8 cellular contexts compared by ENCODE assay signal in genomic region chr20:34872604-34873224, GRCh38. TPM values are rescaled to one million over a fixed set of nuclear protein-coding genes. Genes with fewer than 3 reads are reported as not detected.
DNase-seq lines count a peak whose midpoint lies in the region; ATAC-seq, FAIRE-seq and TF ChIP-seq lines count a peak whose summit lies in the region.

Gene GGT7, minus strand, starts transcription at chr20:34872856. Its CDS starts 41 bp downstream, at chr20:34872815.

- H3K27ac ChIP-seq in A549 (peak within 1 kb of the TSS; percentile 79 to 90), Peyer's patch (peak within 1 kb of the TSS; percentile 50 to 69 (median 56))
- H3K27ac ChIP-seq in naive thymus-derived CD4-positive, alpha-beta T cell (ENCODE audit: low read depth, low read length), result peak within 1 kb of the TSS; percentile 72

- H3K4me1 ChIP-seq in A549 (peaks cover 19% of the 10 kb centered on the region), Peyer's patch (peaks cover 0 to 36% (median 6%) of the 10 kb centered on the region in 4 donors)
- H3K4me1 ChIP-seq in naive thymus-derived CD4-positive, alpha-beta T cell (ENCODE audit: control insufficient read depth in 2 of 2, insufficient read depth in 2 of 2, low read length in 2 of 2), result peaks cover 35 to 49% of the 10 kb centered on the region in 2 donors

- peak within 1 kb of the TSS; percentile 70 to 95 (median 86) for H3K27ac Mint-ChIP-seq in naive thymus-derived CD4-positive, alpha-beta T cell
- H3K27ac Mint-ChIP-seq in stimulated activated effector memory CD8-positive, alpha-beta T cell treated with anti-CD3 and anti-CD28 coated beads, Interleukin-12 subunit alpha, Interleukin-12 subunit beta, amount 100 ng/mL, for 72 hours, result peak within 1 kb of the TSS; percentile 55

- in situ Hi-C loops in KBM-7 (cut with MboI; ENCODE audit: low pct_unique_long_range_greater_than_20kb, low sequenced_read_pairs), result no loop called here

- H3K4me3 ChIP-seq in A549 (peak within 1 kb of the TSS; percentile 75), Peyer's patch (peak within 1 kb of the TSS; percentile 63 to 85 (median 66)), fibroblast of mammary gland (ENCODE audit: control insufficient read depth, low read depth, low read length) (peak within 1 kb of the TSS; percentile 66)
- H3K4me3 ChIP-seq in naive thymus-derived CD4-positive, alpha-beta T cell (ENCODE audit: low read length), result peak within 1 kb of the TSS; percentile 90

- H3K4me1 Mint-ChIP-seq in naive thymus-derived CD4-positive, alpha-beta T cell, result peaks cover 52 to 82% (median 70%) of the 10 kb centered on the region in 7 donors
- peaks cover 56% of the 10 kb centered on the region for H3K4me1 Mint-ChIP-seq in stimulated activated effector memory CD8-positive, alpha-beta T cell treated with anti-CD3 and anti-CD28 coated beads, Interleukin-12 subunit alpha, Interleukin-12 subunit beta, amount 100 ng/mL, for 72 hours

- no peaks in the 10 kb centered on the region for H3K27me3 Mint-ChIP-seq in naive thymus-derived CD4-positive, alpha-beta T cell

- TF ChIP-seq POLR2A in A549 (IDR thresholded peaks at IDR 0.05; ENCODE audit: low read length) (peak; percentile 54), Peyer's patch (IDR thresholded peaks at IDR 0.05) (peak in 1 of 2 donors; percentile 53)

- DNase-seq in A549 (ENCODE audit: low read depth in 1 of 2, low spot score in 1 of 2) (peak; percentile 72 to 86), KBM-7 (peak; percentile 70), Peyer's patch (peak; percentile 83 to 94 (median 91)), fibroblast of mammary gland (ENCODE audit: low read depth) (peak; percentile 56)
- DNase-seq in activated T-helper 1 cell treated with anti-CD3 and anti-CD28 coated beads, Interleukin-2, amount 50 U/mL, for 16 hours (ENCODE audit: low read depth in 1 of 2, low spot score in 1 of 2), result peak; percentile 80 to 84
- peak; percentile 78 to 92 (median 85) for DNase-seq in naive thymus-derived CD4-positive, alpha-beta T cell
- peak; percentile 85 to 89 for DNase-seq in stimulated activated effector memory CD8-positive, alpha-beta T cell treated with anti-CD3 and anti-CD28 coated beads, Interleukin-12 subunit alpha, Interleukin-12 subunit beta, amount 100 ng/mL, for 72 hours (ENCODE audit: low spot score in 2 of 2)

- no peaks in the 10 kb centered on the region for H3K27me3 ChIP-seq in Peyer's patch
- no peaks in the 10 kb centered on the region for H3K27me3 ChIP-seq in naive thymus-derived CD4-positive, alpha-beta T cell (ENCODE audit: control insufficient read depth in 2 of 2, insufficient read depth in 2 of 2, low read length in 2 of 2)

- H3K4me2 ChIP-seq in A549, result peak within 1 kb of the TSS; percentile 91

- TF ChIP-seq CTCF in A549 (IDR thresholded peaks at IDR 0.05) (peak; percentile 79), Peyer's patch (IDR thresholded peaks at IDR 0.05) (peak in 5 of 6 experiments; percentile 68 to 86 (median 72)), fibroblast of mammary gland (conservative IDR thresholded peaks at IDR 0.05; ENCODE audit: control insufficient read depth, insufficient read depth, low read depth, low read length) (peak; percentile 37)

- peaks cover 0 to 1% (median 0%) of the 10 kb centered on the region in 11 donors for H3K9me3 Mint-ChIP-seq in naive thymus-derived CD4-positive, alpha-beta T cell
- H3K9me3 Mint-ChIP-seq in stimulated activated effector memory CD8-positive, alpha-beta T cell treated with anti-CD3 and anti-CD28 coated beads, Interleukin-12 subunit alpha, Interleukin-12 subunit beta, amount 100 ng/mL, for 72 hours, result no peaks in the 10 kb centered on the region

- ATAC-seq in A549, result peak; percentile 66 to 80
- peak; percentile 49 for ATAC-seq in GM18907 (IDR thresholded peaks at IDR 0.05; ENCODE audit: unreplicated experiment)
- ATAC-seq in naive thymus-derived CD4-positive, alpha-beta T cell, result peak; percentile 66
- ATAC-seq in stimulated activated effector memory CD8-positive, alpha-beta T cell treated with anti-CD3 and anti-CD28 coated beads, Interleukin-12 subunit alpha, Interleukin-12 subunit beta, amount 100 ng/mL, for 72 hours, result peak; percentile 80

- WGBS in A549 (ENCODE audit: missing lambda C conversion rate), result 3% methylated on average over 30 of the region's 52 CpGs

- peak; percentile 40 to 62 for TF ChIP-seq RAD21 in A549 (conservative IDR thresholded peaks at IDR 0.05 in 1 of 2, IDR thresholded peaks at IDR 0.05 in 1 of 2)

- peak within 1 kb of the TSS; percentile 86 to 97 (median 89) for H3K4me3 Mint-ChIP-seq in naive thymus-derived CD4-positive, alpha-beta T cell
- H3K4me3 Mint-ChIP-seq in stimulated activated effector memory CD8-positive, alpha-beta T cell treated with anti-CD3 and anti-CD28 coated beads, Interleukin-12 subunit alpha, Interleukin-12 subunit beta, amount 100 ng/mL, for 72 hours, result peak within 1 kb of the TSS; percentile 74

- H3K9me3 ChIP-seq in A549 (no peaks in the 10 kb centered on the region), Peyer's patch (no peaks in the 10 kb centered on the region)
- H3K9me3 ChIP-seq in naive thymus-derived CD4-positive, alpha-beta T cell (ENCODE audit: control insufficient read depth in 2 of 3, low read length in 3 of 3), result no peaks in the 10 kb centered on the region

- H3K36me3 ChIP-seq in Peyer's patch, result no peaks in the 10 kb centered on the region
- H3K36me3 ChIP-seq in naive thymus-derived CD4-positive, alpha-beta T cell (ENCODE audit: control insufficient read depth in 2 of 3, insufficient read depth in 3 of 3, low read length in 3 of 3), result no peaks in the 10 kb centered on the region

- CTCF ChIA-PET in A549 (lab: Yijun Ruan, JAX), result interaction anchor here (0.6 to 7.8 kb wide), 33 partner anchors 8 to 522 kb away, joined by 3 to 207 read pairs (median 5); partner anchors contain the start of genes GSS, MYH7B and TRPC4AP
- CTCF ChIA-PET in naive thymus-derived CD4-positive, alpha-beta T cell (lab: Charles Lee), result interaction anchor here (1.0 to 6.0 kb wide), 2 partner anchors 16 to 84 kb away, joined by 3 to 33 read pairs; partner anchors contain the start of genes GSS and MYH7B

- intact Hi-C loops in naive thymus-derived CD4-positive, alpha-beta T cell (cut with micrococcal nuclease), result loop anchor here (1.0 to 10.0 kb wide), 5 partner anchors 220 to 872 kb away; partner anchors contain the start of genes CEP250 (in 1 of the 2), EDEM2 (in 1 of the 2), MMP24OS (in 1 of the 2) and RBM39 (in 1 of the 2)

- POLR2A ChIA-PET in A549 (lab: Yijun Ruan, JAX), result no interaction called here
- POLR2A ChIA-PET in naive thymus-derived CD4-positive, alpha-beta T cell (lab: Charles Lee), result interaction anchor here (1.0 to 6.0 kb wide), 5 partner anchors 19 to 869 kb away, joined by 3 to 32 read pairs (median 3); partner anchors contain the start of genes GSS, MYH7B and RBM39

- FAIRE-seq in A549 (lab: Jason Lieb, UNC), result no peak

- peaks cover 0 to 3% (median 0%) of the 10 kb centered on the region in 5 donors for H3K36me3 Mint-ChIP-seq in naive thymus-derived CD4-positive, alpha-beta T cell
- H3K36me3 Mint-ChIP-seq in stimulated activated effector memory CD8-positive, alpha-beta T cell treated with anti-CD3 and anti-CD28 coated beads, Interleukin-12 subunit alpha, Interleukin-12 subunit beta, amount 100 ng/mL, for 72 hours, result peaks cover 10% of the 10 kb centered on the region

- TF ChIP-seq EP300 in A549 (IDR thresholded peaks at IDR 0.05), result no peak

TF ChIP-seq in A549, 52 proteins besides CTCF, POLR2A, EP300 and RAD21 (continues in another document):
- TF ChIP-seq HOXB5 (CRISPR knock-in tag; IDR thresholded peaks at IDR 0.05) (no peak), TFCP2L1 (CRISPR knock-in tag; IDR thresholded peaks at IDR 0.05) (no peak), CEBPB (IDR thresholded peaks at IDR 0.05) (no peak), JUN (IDR thresholded peaks at IDR 0.05) (peak in 1 of 2 experiments; percentile 60; a peak in 2 of 5 replicates), RNF2 (IDR thresholded peaks at IDR 0.05; ENCODE audit: borderline replicate concordance, low read depth) (no peak), EHF (CRISPR knock-in tag; IDR thresholded peaks at IDR 0.05) (no peak), FOSL2 (IDR thresholded peaks at IDR 0.05) (no peak), FOSL2 (CRISPR knock-in tag; IDR thresholded peaks at IDR 0.05) (no peak), GATA3 (IDR thresholded peaks at IDR 0.05; ENCODE audit: borderline replicate concordance) (no peak), REST (IDR thresholded peaks at IDR 0.05) (no peak)

RNA-seq across cellular contexts. Expression of gene GGT7, which starts in this region (rescaled TPM):
- polyA plus RNA-seq in A549 (2011; rRNA removed) (3.5 and 4.2 TPM in 2 replicates), A549 (2017; fragmentation: RNase III; extraction: RNeasy Plus Mini Kit Qiagen cat#74134 plus additional on column Dnase treatment) (8.6 to 10.6 TPM (median 9.1 TPM) in 3 replicates)
- 5.9 and 7.5 TPM in 2 replicates for polyA plus RNA-seq in A549 (2012; cell fraction: cytosol; rRNA removed)
- 40.7 and 50.1 TPM in 2 replicates for polyA plus RNA-seq in A549 (2012; cell fraction: nucleus; rRNA removed)
- polyA minus RNA-seq in A549 (2011; rRNA and poly(A)+ RNA removed), result 5.2 and 6.2 TPM in 2 replicates
- 10 to 100 TPM; 22.3 to 40.6 (median 31.8) TPM for total RNA-seq in Peyer's patch
- total RNA-seq in naive thymus-derived CD4-positive, alpha-beta T cell, result 10 to 100 TPM; 13.9 to 50.6 (median 46.1) TPM
- polyA plus RNA-seq in naive thymus-derived CD4-positive, alpha-beta T cell, result 10 to 100 TPM in 1 of 2 donors, 1 to 10 TPM in 1; 6.2 to 10.6 TPM

Comparison
In these comparisons a context has a peak if more than half of its experiments do, and no peak if none do; other contexts are left out.
1. Peak in every context shown above with its lines: DNase-seq, ATAC-seq, H3K4me3 ChIP-seq and H3K27ac ChIP-seq.